In genomic region chr17:79991924-79992656, GRCh38 we compare ENCODE assay signal across 1 cellular context.
TF ChIP-seq lines count a peak whose summit lies in the region.

No MANE protein-coding gene starts in this region.

TF ChIP-seq in HepG2, 621 proteins besides CTCF, POLR2A, EP300 and RAD21 (continued from another document):
- TF ChIP-seq AKNA (CRISPR knock-in tag; IDR thresholded peaks at IDR 0.05; ENCODE audit: borderline replicate concordance): no peak
- no peak for TF ChIP-seq ZNF12 (CRISPR knock-in tag; IDR thresholded peaks at IDR 0.05)
- no peak for TF ChIP-seq ZNF563 (CRISPR knock-in tag; IDR thresholded peaks at IDR 0.05)
- TF ChIP-seq GLI4 (CRISPR knock-in tag; IDR thresholded peaks at IDR 0.05; ENCODE audit: borderline replicate concordance): no peak
- no peak for TF ChIP-seq RFX1 (IDR thresholded peaks at IDR 0.05)
- no peak for TF ChIP-seq ZNF468 (CRISPR knock-in tag; IDR thresholded peaks at IDR 0.05)
- TF ChIP-seq ZNF407 (CRISPR knock-in tag; IDR thresholded peaks at IDR 0.05; ENCODE audit: not compliant biosample characterization): no peak
- peak; percentile 79 for TF ChIP-seq PITX1 (CRISPR knock-in tag; IDR thresholded peaks at IDR 0.05)
- no peak for TF ChIP-seq ZNF576 (CRISPR knock-in tag; IDR thresholded peaks at IDR 0.05)
- no peak for TF ChIP-seq ZNF530 (CRISPR knock-in tag; IDR thresholded peaks at IDR 0.05; ENCODE audit: low read depth)
- TF ChIP-seq TFAP4 (IDR thresholded peaks at IDR 0.05; ENCODE audit: borderline replicate concordance, low read depth): peak; percentile 35; the same call in 1 of the 2 replicates
- no peak for TF ChIP-seq ZNF543 (CRISPR knock-in tag; IDR thresholded peaks at IDR 0.05)
- no peak for TF ChIP-seq GLMP (CRISPR knock-in tag; IDR thresholded peaks at IDR 0.05; ENCODE audit: borderline replicate concordance)
- no peak for TF ChIP-seq PRDM15 (CRISPR knock-in tag; IDR thresholded peaks at IDR 0.05)
- TF ChIP-seq ZNF713 (CRISPR knock-in tag; IDR thresholded peaks at IDR 0.05): no peak
- no peak; the same call in 1 of the 2 replicates for TF ChIP-seq ZNF777 (CRISPR knock-in tag; IDR thresholded peaks at IDR 0.05)
- peak; percentile 44; the same call in 1 of the 2 replicates for TF ChIP-seq ZBTB4 (CRISPR knock-in tag; IDR thresholded peaks at IDR 0.05; ENCODE audit: borderline replicate concordance)
- TF ChIP-seq PHB2 (IDR thresholded peaks at IDR 0.05; ENCODE audit: partially characterized antibody): no peak
- TF ChIP-seq CAMTA2 (CRISPR knock-in tag; IDR thresholded peaks at IDR 0.05; ENCODE audit: borderline replicate concordance): 0 out of 2 replicates have a peak, but pooled peaks have one; percentile 46
- no peak for TF ChIP-seq ZNF251 (CRISPR knock-in tag; IDR thresholded peaks at IDR 0.05)
- no peak for TF ChIP-seq GRHL1 (CRISPR knock-in tag; conservative IDR thresholded peaks at IDR 0.05)
- TF ChIP-seq TERF1 (CRISPR knock-in tag; IDR thresholded peaks at IDR 0.05): no peak
- TF ChIP-seq ZNF205 (CRISPR knock-in tag; IDR thresholded peaks at IDR 0.05): no peak
